ENCODE assay signal across 14 cellular contexts in the genomic region with DNA sequence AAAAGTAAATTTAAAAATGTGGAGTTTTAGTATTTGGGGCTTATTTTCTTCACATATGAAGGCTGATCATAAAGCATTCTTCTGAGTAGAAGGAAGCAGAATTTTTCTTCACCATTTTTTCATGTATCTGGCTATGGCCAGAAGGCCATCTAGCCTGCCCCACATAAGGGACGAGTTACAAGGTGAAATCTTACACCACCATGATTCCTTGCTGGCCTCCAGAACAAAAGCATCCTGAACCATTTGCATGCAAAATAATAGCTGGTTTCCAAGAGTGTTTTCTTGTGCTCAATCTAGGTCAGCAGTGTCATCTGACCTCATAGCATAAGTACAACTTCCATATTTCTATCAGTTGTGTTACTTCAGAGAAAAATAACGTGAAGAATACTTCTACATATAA.
DNase-seq lines count a peak whose midpoint lies in the region; ATAC-seq and TF ChIP-seq lines count a peak whose summit lies in the region.
"Had no signal": no experiment of that assay in that cellular context is flagged by ENCODE, and none has a peak within 500 bp of the region (broad histone marks: within the 10 kb centered on the region; RNA-seq: fewer than 3 reads in every experiment).

No MANE protein-coding gene starts in this region.

- H3K23me2 ChIP-seq in H9 (ENCODE audit: insufficient read length, low read depth, low read length, poor library complexity, severe bottlenecking), result no peaks in the 10 kb centered on the region

- no peak overlapping the region for H2BK20ac ChIP-seq in H9 (ENCODE audit: low read depth, low read length, poor library complexity, severe bottlenecking)

- no peak overlapping the region for H4K91ac ChIP-seq in H9 (ENCODE audit: insufficient read length, low read depth, low read length)

- H3K4me3 Mint-ChIP-seq in H9, result no peak overlapping the region
- H3K4me3 Mint-ChIP-seq in WTC11, result no peak overlapping the region; the same call in 1 of the 2 replicates
- H3K4me3 Mint-ChIP-seq: CD14-positive monocyte, HFFc6 had no signal

- H3K4me1 ChIP-seq in H9 (ENCODE audit: insufficient read depth, low read length) (peaks cover 3% of the 10 kb centered on the region; the same call in 1 of the 2 replicates), iPS DF 6.9 (ENCODE audit: control insufficient read depth, insufficient read depth, low read length) (no peaks in the 10 kb centered on the region)
- H3K4me1 ChIP-seq: A549 had no signal

- H3K4me2 ChIP-seq in H9 (ENCODE audit: insufficient read depth, insufficient read length, low read length), result peak overlapping the region; percentile 42
- H3K4me2 ChIP-seq: A549 had no signal

- peak; percentile 61; the same call in 1 of the 2 replicates for ATAC-seq in WTC11
- no peak for ATAC-seq in esophagus mucosa
- ATAC-seq: A549 had no signal

- H3K36me3 ChIP-seq in iPS DF 6.9 (ENCODE audit: control insufficient read depth, insufficient read depth, low read length), result no peaks in the 10 kb centered on the region

- H3K4ac ChIP-seq in H9 (ENCODE audit: low read depth, low read length), result no peak overlapping the region

- no peak overlapping the region for H3K23ac ChIP-seq in H9 (ENCODE audit: insufficient read length, low read depth, low read length)

- peak overlapping the region in 1 of 3 experiments; percentile 5; a peak in 1 of 7 replicates for H3K27ac Mint-ChIP-seq in H9
- peak overlapping the region; percentile 50 for H3K27ac Mint-ChIP-seq in WTC11
- H3K27ac Mint-ChIP-seq: CD14-positive monocyte, HFFc6 had no signal

- H3K36me3 Mint-ChIP-seq in H9 (ENCODE audit: insufficient read depth in 1 of 3, low read depth in 3 of 3), result no peaks in the 10 kb centered on the region
- no peaks in the 10 kb centered on the region for H3K36me3 Mint-ChIP-seq in WTC11
- H3K36me3 Mint-ChIP-seq: CD14-positive monocyte had no signal

- POLR2A ChIA-PET in WTC11 (lab: Charles Lee), result no interaction called here

- H3K4me1 Mint-ChIP-seq in H9 (peaks cover 16 to 18% of the 10 kb centered on the region in 2 experiments), WTC11 (peaks cover 24% of the 10 kb centered on the region)
- H3K4me1 Mint-ChIP-seq: CD14-positive monocyte had no signal

- H3K9me3 ChIP-seq in H9 (ENCODE audit: control insufficient read depth, low read depth, low read length) (no peaks in the 10 kb centered on the region), iPS DF 6.9 (ENCODE audit: control insufficient read depth, insufficient read depth, low read length) (no peaks in the 10 kb centered on the region)
- H3K9me3 ChIP-seq: A549 had no signal

- H4K20me1 ChIP-seq in H9 (ENCODE audit: control insufficient read depth, insufficient read depth, insufficient read length), result no peaks in the 10 kb centered on the region

- no peak overlapping the region for H3K14ac ChIP-seq in H9 (ENCODE audit: insufficient read depth, low read length)

- H2BK5ac ChIP-seq in H9 (ENCODE audit: insufficient read length, low read length), result no peak overlapping the region

- no peak overlapping the region for H3K56ac ChIP-seq in H9 (ENCODE audit: insufficient read length, low read depth, low read length)

- H3K18ac ChIP-seq in H9 (ENCODE audit: insufficient read length, low read depth, low read length), result no peak overlapping the region

- no peak overlapping the region for H3K27ac ChIP-seq in H9 (ENCODE audit: insufficient read length, low read depth, low read length)
- H3K27ac ChIP-seq in iPS DF 6.9 (ENCODE audit: low read length), result no peak overlapping the region
- H3K27ac ChIP-seq: A549, GM23248 had no signal

- H3K9me3 Mint-ChIP-seq in H9 (no peaks in the 10 kb centered on the region), WTC11 (no peaks in the 10 kb centered on the region)
- H3K9me3 Mint-ChIP-seq: HFFc6 had no signal

- H4K5ac ChIP-seq in H9 (ENCODE audit: insufficient read length, low read depth, low read length), result no peak overlapping the region

- CTCF ChIA-PET in WTC11 (lab: Charles Lee), result no interaction called here

- H3K79me2 ChIP-seq in H9 (ENCODE audit: insufficient read depth, low read length), result no peaks in the 10 kb centered on the region

- H2AFZ ChIP-seq in H9 (ENCODE audit: low read length), result no peak overlapping the region
- H2AFZ ChIP-seq: GM23248 had no signal

- H2BK15ac ChIP-seq in H9 (ENCODE audit: low read depth, low read length), result no peak overlapping the region

- no peak overlapping the region for H2BK120ac ChIP-seq in H9 (ENCODE audit: low read depth, low read length, poor library complexity, severe bottlenecking)

- H2AK5ac ChIP-seq in H9 (ENCODE audit: insufficient read length, low read length), result no peak overlapping the region

- DNase-seq in H9 (no peak), WTC11 (ENCODE audit: low spot score) (no peak), iPS DF 6.9 (ENCODE audit: low read depth, low spot score) (peak; percentile 16), retina (peak; percentile 1), activated T-cell treated with anti-CD3 and anti-CD28 coated beads for 4 hours (no peak), NCI-H1930 (lab: John Stamatoyannopoulos, UW) (no peak)
- DNase-seq: DMS53, GF-D8, GM23248, HCEC 1CT, HFFc6 had no signal

- no peak overlapping the region for H3K9ac ChIP-seq in H9 (ENCODE audit: extremely low read depth, insufficient read length, low read length)
- H3K9ac ChIP-seq: GM23248 had no signal

- no peak overlapping the region for H2BK12ac ChIP-seq in H9 (ENCODE audit: insufficient read length, low read depth, low read length)

- H3K27me3 Mint-ChIP-seq in H9 (ENCODE audit: low read depth), result no peaks in the 10 kb centered on the region
- no peaks in the 10 kb centered on the region for H3K27me3 Mint-ChIP-seq in WTC11 (ENCODE audit: low read depth)

- TF ChIP-seq CTCF in H9 (conservative IDR thresholded peaks at IDR 0.05), result no peak
- no peak for TF ChIP-seq CTCF in WTC11 (IDR thresholded peaks at IDR 0.05)

- no peak overlapping the region for H4K8ac ChIP-seq in H9 (replicated peaks; ENCODE audit: insufficient read length, low read depth, low read length)

- WGBS in H9 (ENCODE audit: extremely low coverage, insufficient read length, low lambda C conversion rate), result no CpG with 5 or more reads among the region's 2 CpGs
- WGBS in iPS DF 6.9 (ENCODE audit: insufficient coverage, insufficient read length), result no CpG with 5 or more reads among the region's 2 CpGs

- no peaks in the 10 kb centered on the region for H3K79me1 ChIP-seq in H9 (ENCODE audit: insufficient read depth, low read depth, low read length, poor library complexity, severe bottlenecking)

- H3K4me3 ChIP-seq in iPS DF 6.9 (ENCODE audit: low read length), result no peak overlapping the region
- H3K4me3 ChIP-seq: A549, GM23248 had no signal

- no peak overlapping the region for H3T11ph ChIP-seq in H9 (ENCODE audit: low read length)

- no peaks in the 10 kb centered on the region for H3K27me3 ChIP-seq in H9 (ENCODE audit: insufficient read depth, low read length)
- H3K27me3 ChIP-seq in iPS DF 6.9 (ENCODE audit: control insufficient read depth, insufficient read depth, low read length), result no peaks in the 10 kb centered on the region

TF ChIP-seq in WTC11, 78 proteins besides CTCF, POLR2A, EP300 and RAD21:
- TF ChIP-seq ZNF219 (CRISPR knock-in tag; IDR thresholded peaks at IDR 0.05; ENCODE audit: borderline replicate concordance), result no peak
- no peak for TF ChIP-seq IRF2 (CRISPR knock-in tag; IDR thresholded peaks at IDR 0.05; ENCODE audit: borderline replicate concordance, low read depth)
- TF ChIP-seq, protein P1, sequence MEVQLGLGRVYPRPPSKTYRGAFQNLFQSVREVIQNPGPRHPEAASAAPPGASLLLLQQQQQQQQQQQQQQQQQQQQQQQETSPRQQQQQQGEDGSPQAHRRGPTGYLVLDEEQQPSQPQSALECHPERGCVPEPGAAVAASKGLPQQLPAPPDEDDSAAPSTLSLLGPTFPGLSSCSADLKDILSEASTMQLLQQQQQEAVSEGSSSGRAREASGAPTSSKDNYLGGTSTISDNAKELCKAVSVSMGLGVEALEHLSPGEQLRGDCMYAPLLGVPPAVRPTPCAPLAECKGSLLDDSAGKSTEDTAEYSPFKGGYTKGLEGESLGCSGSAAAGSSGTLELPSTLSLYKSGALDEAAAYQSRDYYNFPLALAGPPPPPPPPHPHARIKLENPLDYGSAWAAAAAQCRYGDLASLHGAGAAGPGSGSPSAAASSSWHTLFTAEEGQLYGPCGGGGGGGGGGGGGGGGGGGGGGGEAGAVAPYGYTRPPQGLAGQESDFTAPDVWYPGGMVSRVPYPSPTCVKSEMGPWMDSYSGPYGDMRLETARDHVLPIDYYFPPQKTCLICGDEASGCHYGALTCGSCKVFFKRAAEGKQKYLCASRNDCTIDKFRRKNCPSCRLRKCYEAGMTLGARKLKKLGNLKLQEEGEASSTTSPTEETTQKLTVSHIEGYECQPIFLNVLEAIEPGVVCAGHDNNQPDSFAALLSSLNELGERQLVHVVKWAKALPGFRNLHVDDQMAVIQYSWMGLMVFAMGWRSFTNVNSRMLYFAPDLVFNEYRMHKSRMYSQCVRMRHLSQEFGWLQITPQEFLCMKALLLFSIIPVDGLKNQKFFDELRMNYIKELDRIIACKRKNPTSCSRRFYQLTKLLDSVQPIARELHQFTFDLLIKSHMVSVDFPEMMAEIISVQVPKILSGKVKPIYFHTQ (CRISPR knock-in tag; IDR thresholded peaks at IDR 0.05), result no peak
- no peak for TF ChIP-seq TP53 (CRISPR knock-in tag; IDR thresholded peaks at IDR 0.05)
- TF ChIP-seq GRHL2 (CRISPR knock-in tag; IDR thresholded peaks at IDR 0.05; ENCODE audit: insufficient replicate concordance, severe bottlenecking), result no peak
- TF ChIP-seq FOXJ3 (CRISPR knock-in tag; IDR thresholded peaks at IDR 0.05; ENCODE audit: borderline replicate concordance), result no peak
- TF ChIP-seq, protein P2, sequence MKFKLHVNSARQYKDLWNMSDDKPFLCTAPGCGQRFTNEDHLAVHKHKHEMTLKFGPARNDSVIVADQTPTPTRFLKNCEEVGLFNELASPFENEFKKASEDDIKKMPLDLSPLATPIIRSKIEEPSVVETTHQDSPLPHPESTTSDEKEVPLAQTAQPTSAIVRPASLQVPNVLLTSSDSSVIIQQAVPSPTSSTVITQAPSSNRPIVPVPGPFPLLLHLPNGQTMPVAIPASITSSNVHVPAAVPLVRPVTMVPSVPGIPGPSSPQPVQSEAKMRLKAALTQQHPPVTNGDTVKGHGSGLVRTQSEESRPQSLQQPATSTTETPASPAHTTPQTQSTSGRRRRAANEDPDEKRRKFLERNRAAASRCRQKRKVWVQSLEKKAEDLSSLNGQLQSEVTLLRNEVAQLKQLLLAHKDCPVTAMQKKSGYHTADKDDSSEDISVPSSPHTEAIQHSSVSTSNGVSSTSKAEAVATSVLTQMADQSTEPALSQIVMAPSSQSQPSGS (CRISPR knock-in tag; IDR thresholded peaks at IDR 0.05; ENCODE audit: borderline replicate concordance, low read depth), result no peak
- no peak for TF ChIP-seq ZNF423 (CRISPR knock-in tag; IDR thresholded peaks at IDR 0.05)

Comparison
In these comparisons a context has a peak if more than half of its experiments do, and no peak if none do; other contexts are left out.
1. DNase-seq: peak in iPS DF 6.9 (single experiment) and retina (single experiment); none in H9 (single experiment), WTC11 (single experiment), activated T-cell treated with anti-CD3 and anti-CD28 coated beads for 4 hours (single experiment) and NCI-H1930 (0 of 2).